19 cellular contexts compared by ENCODE assay signal in genomic region chrX:98459669-98460068, GRCh38.
"Had no signal": no experiment of that assay in that cellular context is flagged by ENCODE, and none has a peak within 500 bp of the region (broad histone marks: within the 10 kb centered on the region; RNA-seq: fewer than 3 reads in every experiment).

No MANE protein-coding gene starts in this region.

- H3K27me3 ChIP-seq: esophagus muscularis mucosa, gastrocnemius medialis, left lung had no signal

- DNase-seq: dermis blood vessel endothelial cell; dorsolateral prefrontal cortex; effector CD4-positive, alpha-beta T cell; effector memory CD4-positive, alpha-beta T cell; foreskin melanocyte; gastrocnemius medialis; glutamatergic neuron; head of caudate nucleus; heart right ventricle; hippocampal formation; left cardiac atrium; left lung; left ventricle myocardium superior; lower lobe of right lung; mesenchymal stem cell; mucosa of descending colon; naive B cell had no signal

- H3K36me3 ChIP-seq: esophagus muscularis mucosa, gastrocnemius medialis, heart right ventricle, left lung, lower lobe of right lung had no signal

- H3K9me3 ChIP-seq: esophagus muscularis mucosa, gastrocnemius medialis, heart right ventricle, left lung, lower lobe of right lung, mucosa of descending colon had no signal

- H3K27ac ChIP-seq: coronary artery, dorsolateral prefrontal cortex, esophagus muscularis mucosa, gastrocnemius medialis, heart right ventricle, left lung, lower lobe of right lung had no signal

- H3K4me3 ChIP-seq: coronary artery, dorsolateral prefrontal cortex, esophagus muscularis mucosa, gastrocnemius medialis, heart right ventricle, left lung, lower lobe of right lung, mucosa of descending colon had no signal

- ATAC-seq: gastrocnemius medialis, heart right ventricle, left cardiac atrium, left lung, left ventricle myocardium superior, lower lobe of right lung, mucosa of descending colon had no signal

- H3K4me1 ChIP-seq: esophagus muscularis mucosa, gastrocnemius medialis, heart right ventricle, left lung, lower lobe of right lung had no signal
